Comparison of ENCODE assay signal across 12 cellular contexts in the genomic region with DNA sequence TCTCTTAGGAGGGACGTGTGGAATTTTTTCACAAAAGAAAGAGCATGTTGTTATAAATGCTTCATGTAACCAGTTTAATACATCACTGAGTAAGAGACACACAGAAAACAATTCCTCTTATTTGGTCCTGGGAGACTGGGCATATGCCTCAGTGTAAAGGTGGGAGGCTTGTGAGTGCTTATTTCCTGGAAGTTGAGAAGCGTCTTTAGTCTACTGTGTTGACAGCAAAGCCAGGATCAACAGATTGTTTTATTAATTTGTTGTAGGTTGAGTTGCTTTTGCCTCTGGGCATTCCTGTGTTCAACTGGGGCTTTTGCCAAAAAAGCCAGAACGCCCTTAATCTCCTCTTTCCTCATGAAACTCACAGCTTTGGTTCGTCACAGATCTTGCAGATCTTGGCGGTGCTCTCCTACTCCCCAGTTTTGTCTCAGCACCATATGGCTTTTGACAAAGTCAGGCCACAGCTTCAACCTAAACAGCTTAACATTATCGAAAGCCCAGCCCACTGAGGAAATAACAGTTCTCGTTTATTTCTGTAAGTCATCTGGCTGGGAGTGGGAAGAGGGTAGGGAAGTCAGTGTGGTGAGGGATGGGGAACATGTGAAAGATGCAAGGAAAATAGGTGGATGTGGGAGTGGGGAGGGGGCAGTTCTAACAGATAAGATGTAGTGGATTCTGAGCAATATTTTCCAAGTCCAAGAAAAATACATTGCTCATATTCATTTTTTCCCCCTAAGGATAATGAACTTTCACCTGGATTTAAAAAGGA.
DNase-seq lines count a peak whose midpoint lies in the region; ATAC-seq, FAIRE-seq and TF ChIP-seq lines count a peak whose summit lies in the region.
"Had no signal": no experiment of that assay in that cellular context is flagged by ENCODE, and none has a peak within 500 bp of the region (broad histone marks: within the 10 kb centered on the region; RNA-seq: fewer than 3 reads in every experiment).

No MANE protein-coding gene starts in this region.

- H3K4me1 ChIP-seq in left lung (no peaks in the 10 kb centered on the region), neuronal stem cell (ENCODE audit: control insufficient read depth in 2 of 2, insufficient read depth in 1 of 2, low read depth in 1 of 2, low read length in 2 of 2) (peaks cover 0 to 7% of the 10 kb centered on the region in 2 donors)

- FAIRE-seq in GM19239 (lab: Jason Lieb, UNC): no peak

- H2BK12ac ChIP-seq in neuronal stem cell (ENCODE audit: low read length): no peak overlapping the region

- H3K23ac ChIP-seq in neuronal stem cell (ENCODE audit: low read depth, low read length, poor library complexity): no peak overlapping the region

- H3K14ac ChIP-seq in neuronal stem cell (ENCODE audit: low read length): no peak overlapping the region

- H3K9ac ChIP-seq in neuronal stem cell (ENCODE audit: low read depth, low read length, poor library complexity): no peak overlapping the region

- no peak overlapping the region for H2AK5ac ChIP-seq in neuronal stem cell (ENCODE audit: low read depth, low read length)

- H3K79me1 ChIP-seq in neuronal stem cell (ENCODE audit: low read depth, low read length): no peaks in the 10 kb centered on the region

- H2AFZ ChIP-seq in neuronal stem cell (ENCODE audit: low read length): no peak overlapping the region

- H3K4ac ChIP-seq in neuronal stem cell (ENCODE audit: low read length): no peak overlapping the region

- no peak overlapping the region for H2BK15ac ChIP-seq in neuronal stem cell (ENCODE audit: low read length)

- H3K27me3 ChIP-seq in left lung (no peaks in the 10 kb centered on the region), neuronal stem cell (ENCODE audit: control insufficient read depth in 3 of 3, insufficient read depth in 3 of 3, low read depth in 1 of 3, low read length in 3 of 3) (no peaks in the 10 kb centered on the region)

- no peak overlapping the region for H2BK120ac ChIP-seq in neuronal stem cell (ENCODE audit: low read depth, low read length)

- DNase-seq in AG08396 (ENCODE audit: low spot score): peak; percentile 39
- DNase-seq in NCI-H2171 (lab: John Stamatoyannopoulos, UW): peak; percentile 61
- DNase-seq in dedifferentiated amniotic fluid mesenchymal stem cell (ENCODE audit: extremely low spot score): peak; percentile 92
- DNase-seq in left lung: no peak
- DNase-seq in neuronal stem cell (ENCODE audit: low spot score): no peak
- DNase-seq in GM20000 (ENCODE audit: low spot score): no peak
- no peak for DNase-seq in GM19239 (ENCODE audit: insufficient read length, low spot score)
- no peak for DNase-seq in activated T-cell treated with anti-CD3 and anti-CD28 coated beads, Interleukin-2, amount 50 U/mL, for 1 hour
- DNase-seq: AML-193; effector CD8-positive, alpha-beta T cell; NCI-H1092; stimulated activated CD4-positive, alpha-beta T cell treated with anti-CD3 and anti-CD28 coated beads, Interleukin-4, amount 100 ng/mL, for 24 hours had no signal

- WGBS in neuronal stem cell (ENCODE audit: extremely low coverage in 2 of 2, insufficient read length in 2 of 2, insufficient replicate concordance in 1 of 2), 2 donors: no CpG with 5 or more reads among the region's 7 CpGs

- H3K27ac ChIP-seq in left lung: no peak overlapping the region
- H3K27ac ChIP-seq in neuronal stem cell (replicated peaks; ENCODE audit: low read length): no peak overlapping the region

- intact Hi-C loops in left lung (cut with DNase I): no loop called here

- no peak overlapping the region for H3K4me2 ChIP-seq in neuronal stem cell (ENCODE audit: insufficient read depth, low read length, poor library complexity, severe bottlenecking)

- peak; percentile 43 for ATAC-seq in left lung

- no peak overlapping the region for H3K18ac ChIP-seq in neuronal stem cell (ENCODE audit: low read length)

- no peak overlapping the region for H4K91ac ChIP-seq in neuronal stem cell (ENCODE audit: low read depth, low read length, poor library complexity)

- TF ChIP-seq CTCF in left lung (IDR thresholded peaks at IDR 0.05): no peak
- TF ChIP-seq CTCF in GM20000 (IDR thresholded peaks at IDR 0.05; ENCODE audit: extremely low read depth, missing control alignments): no peak

- no peaks in the 10 kb centered on the region for H3K9me3 ChIP-seq in left lung
- no peaks in the 10 kb centered on the region for H3K9me3 ChIP-seq in neuronal stem cell (replicated peaks in 1 of 2; ENCODE audit: control insufficient read depth in 2 of 2, insufficient read depth in 1 of 2, low read depth in 1 of 2, low read length in 2 of 2)

- no peak overlapping the region for H4K8ac ChIP-seq in neuronal stem cell (ENCODE audit: low read depth, low read length)

- no peak overlapping the region for H2BK5ac ChIP-seq in neuronal stem cell (ENCODE audit: low read length)

- H3K36me3 ChIP-seq in left lung (no peaks in the 10 kb centered on the region), neuronal stem cell (replicated peaks in 1 of 2; ENCODE audit: control insufficient read depth in 2 of 2, insufficient read depth in 2 of 2, low read length in 2 of 2) (no peaks in the 10 kb centered on the region)

- H3K4me3 ChIP-seq in left lung: no peak overlapping the region
- no peak overlapping the region for H3K4me3 ChIP-seq in neuronal stem cell (ENCODE audit: low read length in 2 of 2)

Comparison
In these comparisons a context has a peak if more than half of its experiments do, and no peak if none do; other contexts are left out.
1. DNase-seq: peak in AG08396 (single experiment), NCI-H2171 (single experiment) and dedifferentiated amniotic fluid mesenchymal stem cell (single experiment); none in left lung (0 of 2), neuronal stem cell (single experiment), GM20000 (single experiment), GM19239 (single experiment) and activated T-cell treated with anti-CD3 and anti-CD28 coated beads, Interleukin-2, amount 50 U/mL, for 1 hour (single experiment).